In genomic region chr21:25862596-25862995, GRCh38 we compare ENCODE assay signal across 9 cellular contexts.
DNase-seq lines count a peak whose midpoint lies in the region; ATAC-seq and TF ChIP-seq lines count a peak whose summit lies in the region.
"Had no signal": no experiment of that assay in that cellular context is flagged by ENCODE, and none has a peak within 500 bp of the region (broad histone marks: within the 10 kb centered on the region; RNA-seq: fewer than 3 reads in every experiment).

No MANE protein-coding gene starts in this region.

- intact Hi-C loops in left colon (cut with DNase I, micrococcal nuclease) = no loop called here

- CTCF ChIA-PET in BJ (lab: Yijun Ruan, JAX) = interaction anchor here (1.4 to 1.5 kb wide), 2 partner anchors 10 to 254 kb away, joined by 4 to 5 read pairs; no protein-coding TSS in a partner anchor
- CTCF ChIA-PET in activated CD4-positive, alpha-beta T cell treated with anti-CD3 and anti-CD28 coated beads, Interleukin-2, amount 10 ng/mL, durations not matched to agents 7 days and 5 days (lab: Charles Lee) = interaction anchor here (0.9 to 1.2 kb wide), 3 partner anchors 33 to 257 kb away, joined by 3 to 4 read pairs (median 3); no protein-coding TSS in a partner anchor

- no peak overlapping the region for H3K4me3 ChIP-seq in BJ (ENCODE audit: low read depth, low read length)
- H3K4me3 ChIP-seq: SK-N-MC had no signal

- no peak overlapping the region for H3K4me3 Mint-ChIP-seq in activated CD4-positive, alpha-beta T cell treated with anti-CD3 and anti-CD28 coated beads, Interleukin-2, amount 10 ng/mL, durations not matched to agents 7 days and 5 days

- ATAC-seq in left colon = peak; percentile 41

- DNase-seq in BJ (ENCODE audit: low read depth) (no peak), HS-27A (ENCODE audit: low read depth) (peak; percentile 14), left colon (no peak), 8988T (no peak), cerebellar nuclear complex (lab: John Stamatoyannopoulos, UW) (no peak), GF-D8 (lab: John Stamatoyannopoulos, UW) (no peak)
- DNase-seq in activated CD4-positive, alpha-beta T cell treated with anti-CD3 and anti-CD28 coated beads, Interleukin-2, amount 10 ng/mL, durations not matched to agents 7 days and 5 days = peak; percentile 32

- no peaks in the 10 kb centered on the region for H3K4me1 Mint-ChIP-seq in activated CD4-positive, alpha-beta T cell treated with anti-CD3 and anti-CD28 coated beads, Interleukin-2, amount 10 ng/mL, durations not matched to agents 7 days and 5 days

- peak; percentile 66 for TF ChIP-seq CTCF in BJ (IDR thresholded peaks at IDR 0.05; ENCODE audit: insufficient read depth, low read depth, low read length)
- peak; percentile 85 for TF ChIP-seq CTCF in GM12874 (IDR thresholded peaks at IDR 0.05; ENCODE audit: insufficient read depth, low read depth, low read length)

- H3K36me3 ChIP-seq in BJ (ENCODE audit: control insufficient read depth, insufficient read depth, low read length) = no peaks in the 10 kb centered on the region

- POLR2A ChIA-PET in BJ (lab: Charles Lee) = no interaction called here
- POLR2A ChIA-PET in activated CD4-positive, alpha-beta T cell treated with anti-CD3 and anti-CD28 coated beads, Interleukin-2, amount 10 ng/mL, durations not matched to agents 7 days and 5 days (lab: Charles Lee) = no interaction called here

- no peaks in the 10 kb centered on the region for H3K36me3 Mint-ChIP-seq in activated CD4-positive, alpha-beta T cell treated with anti-CD3 and anti-CD28 coated beads, Interleukin-2, amount 10 ng/mL, durations not matched to agents 7 days and 5 days (ENCODE audit: low read depth)

- no peaks in the 10 kb centered on the region for H3K9me3 Mint-ChIP-seq in activated CD4-positive, alpha-beta T cell treated with anti-CD3 and anti-CD28 coated beads, Interleukin-2, amount 10 ng/mL, durations not matched to agents 7 days and 5 days

- H3K27me3 Mint-ChIP-seq in activated CD4-positive, alpha-beta T cell treated with anti-CD3 and anti-CD28 coated beads, Interleukin-2, amount 10 ng/mL, durations not matched to agents 7 days and 5 days = peaks cover 7% of the 10 kb centered on the region

- H3K27ac Mint-ChIP-seq in activated CD4-positive, alpha-beta T cell treated with anti-CD3 and anti-CD28 coated beads, Interleukin-2, amount 10 ng/mL, durations not matched to agents 7 days and 5 days = no peak overlapping the region

- 0 out of 2 replicates have a peak, but pooled peaks cover 1% of the 10 kb centered on the region for H3K27me3 ChIP-seq in BJ (ENCODE audit: control insufficient read depth, insufficient read depth, low read length)

Comparison
In these comparisons a context has a peak if more than half of its experiments do, and no peak if none do; other contexts are left out.
1. DNase-seq: peak in HS-27A (single experiment) and activated CD4-positive, alpha-beta T cell treated with anti-CD3 and anti-CD28 coated beads, Interleukin-2, amount 10 ng/mL, durations not matched to agents 7 days and 5 days (single experiment); none in BJ (single experiment), left colon (0 of 2), 8988T (single experiment), cerebellar nuclear complex (0 of 2) and GF-D8 (single experiment).